Comparison of ENCODE assay signal across 8 cellular contexts in the genomic region with DNA sequence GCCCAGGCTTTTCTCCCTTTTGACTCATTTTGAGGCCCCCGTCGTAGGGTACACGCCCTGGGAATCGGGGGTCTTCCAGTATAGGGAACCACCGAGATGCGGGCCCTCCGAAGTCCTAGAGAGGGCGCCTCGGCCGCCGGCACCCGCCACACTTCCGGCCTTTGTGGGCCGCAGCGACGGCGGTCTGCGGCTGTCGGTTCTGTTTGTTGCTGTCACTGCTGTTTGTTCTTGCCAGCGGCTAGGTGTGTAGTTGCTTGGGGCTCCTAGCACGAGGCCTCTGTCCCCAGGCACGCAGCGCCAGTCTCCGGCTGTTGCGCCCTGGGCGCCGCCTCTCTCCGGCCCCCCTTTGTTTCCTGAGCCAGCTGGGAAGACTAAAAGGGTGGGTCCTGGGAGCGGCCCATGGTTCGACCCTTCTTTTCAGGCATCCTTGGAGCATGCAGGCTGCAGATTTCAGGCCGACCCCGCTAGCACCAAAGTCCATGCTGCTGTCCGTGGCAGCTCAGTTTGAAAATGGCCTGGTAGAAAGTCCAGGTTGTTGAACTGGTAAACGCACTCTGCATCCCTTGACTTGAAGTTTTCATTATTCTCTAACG. TPM values are rescaled to one million over a fixed set of nuclear protein-coding genes. Genes with fewer than 3 reads are reported as not detected.
A peak's percentile ranks its signal among the peaks of the same experiment; 100 is the strongest.
DNase-seq lines count a peak whose midpoint lies in the region; ATAC-seq and TF ChIP-seq lines count a peak whose summit lies in the region.

No MANE protein-coding gene starts in this region.

- H3K27me3 Mint-ChIP-seq in activated T-helper 2 cell treated with anti-CD3 and anti-CD28 coated beads, Interferon-gamma antibody, Interleukin-2, Interleukin-4, amounts not matched to agents 10 μg/mL and 5 μg/mL and 100 μg/mL, durations not matched to agents 14 hours and 24 hours and 36 hours (ENCODE audit: low read depth), result no peaks in the 10 kb centered on the region

- H3K27ac Mint-ChIP-seq in activated T-helper 2 cell treated with anti-CD3 and anti-CD28 coated beads, Interferon-gamma antibody, Interleukin-2, Interleukin-4, amounts not matched to agents 10 μg/mL and 5 μg/mL and 100 μg/mL, durations not matched to agents 14 hours and 24 hours and 36 hours, result peak overlapping the region; percentile 83

- H3K4me3 ChIP-seq in GM12875 (ENCODE audit: low read depth, low read length) (peak overlapping the region; percentile 42), upper lobe of right lung (peak overlapping the region; percentile 52)

- TF ChIP-seq CTCF in GM12875 (IDR thresholded peaks at IDR 0.05; ENCODE audit: borderline replicate concordance, insufficient read depth, low read depth, low read length) (no peak), foreskin keratinocyte (conservative IDR thresholded peaks at IDR 0.05) (peak; percentile 33), upper lobe of right lung (IDR thresholded peaks at IDR 0.05) (peak; percentile 45)

- H3K9me3 ChIP-seq in upper lobe of right lung, result no peaks in the 10 kb centered on the region

- H3K27me3 ChIP-seq in foreskin keratinocyte (peaks cover 4% of the 10 kb centered on the region), upper lobe of right lung (no peaks in the 10 kb centered on the region)

- H3K36me3 Mint-ChIP-seq in activated T-helper 2 cell treated with anti-CD3 and anti-CD28 coated beads, Interferon-gamma antibody, Interleukin-2, Interleukin-4, amounts not matched to agents 10 μg/mL and 5 μg/mL and 100 μg/mL, durations not matched to agents 14 hours and 24 hours and 36 hours (ENCODE audit: low read depth), result no peaks in the 10 kb centered on the region

- DNase-seq in NCI-H69 (lab: John Stamatoyannopoulos, UW) (peak; percentile 81), foreskin keratinocyte (no peak), posterior vena cava (ENCODE audit: low spot score) (peak; percentile 87), upper lobe of right lung (peak; percentile 76), NCI-H2196 treated with DMSO at 0.1 percent for 48 hours (lab: John Stamatoyannopoulos, UW; ENCODE audit: unreplicated experiment) (no peak)
- DNase-seq in activated T-helper 2 cell treated with anti-CD3 and anti-CD28 coated beads, Interferon-gamma antibody, Interleukin-2, Interleukin-4, amounts not matched to agents 10 μg/mL and 5 μg/mL and 100 μg/mL, durations not matched to agents 14 hours and 24 hours and 36 hours (ENCODE audit: low spot score), result peak; percentile 65

- no peaks in the 10 kb centered on the region for H3K4me1 ChIP-seq in foreskin keratinocyte
- peaks cover 11% of the 10 kb centered on the region for H3K4me1 ChIP-seq in upper lobe of right lung

- H3K27ac ChIP-seq in foreskin keratinocyte, result no peak overlapping the region
- H3K27ac ChIP-seq in upper lobe of right lung, result peak overlapping the region; percentile 88

- peak overlapping the region; percentile 66 for H3K4me3 Mint-ChIP-seq in activated T-helper 2 cell treated with anti-CD3 and anti-CD28 coated beads, Interferon-gamma antibody, Interleukin-2, Interleukin-4, amounts not matched to agents 10 μg/mL and 5 μg/mL and 100 μg/mL, durations not matched to agents 14 hours and 24 hours and 36 hours (ENCODE audit: low read depth)

- H3K9me3 Mint-ChIP-seq in activated T-helper 2 cell treated with anti-CD3 and anti-CD28 coated beads, Interferon-gamma antibody, Interleukin-2, Interleukin-4, amounts not matched to agents 10 μg/mL and 5 μg/mL and 100 μg/mL, durations not matched to agents 14 hours and 24 hours and 36 hours, result no peaks in the 10 kb centered on the region

- intact Hi-C loops in activated T-helper 2 cell treated with anti-CD3 and anti-CD28 coated beads, Interferon-gamma antibody, Interleukin-2, Interleukin-4, amounts not matched to agents 10 μg/mL and 5 μg/mL and 100 μg/mL, durations not matched to agents 14 hours and 24 hours and 36 hours (cut with micrococcal nuclease), result loop anchor here (1.0 kb wide), 1 partner anchor 18 kb away; a partner anchor contains a TSS
- intact Hi-C loops in posterior vena cava (cut with DNase I) (no loop called here), upper lobe of right lung (cut with DNase I) (no loop called here)

- ATAC-seq in foreskin keratinocyte, result peak; percentile 20
- ATAC-seq in upper lobe of right lung, result peak; percentile 85
- ATAC-seq in HG03378 (IDR thresholded peaks at IDR 0.05; ENCODE audit: unreplicated experiment), result no peak

- H3K4me1 Mint-ChIP-seq in activated T-helper 2 cell treated with anti-CD3 and anti-CD28 coated beads, Interferon-gamma antibody, Interleukin-2, Interleukin-4, amounts not matched to agents 10 μg/mL and 5 μg/mL and 100 μg/mL, durations not matched to agents 14 hours and 24 hours and 36 hours (ENCODE audit: low read depth), result peaks cover 10% of the 10 kb centered on the region

- no peaks in the 10 kb centered on the region for H3K36me3 ChIP-seq in upper lobe of right lung

RNA-seq across cellular contexts. Expression of a gene that starts 17.8 kb away (rescaled TPM):
- total RNA-seq in activated T-helper 2 cell treated with anti-CD3 and anti-CD28 coated beads, Interferon-gamma antibody, Interleukin-2, Interleukin-4, amounts not matched to agents 10 μg/mL and 5 μg/mL and 100 μg/mL, durations not matched to agents 14 hours and 24 hours and 36 hours, result 59.0 and 63.5 TPM in 2 replicates
- total RNA-seq in foreskin keratinocyte (32.3 and 41.3 TPM in 2 replicates), posterior vena cava (10 to 100 TPM; 47.4 to 53.1 TPM), upper lobe of right lung (57.5 TPM)
- 6.2 and 6.4 TPM in 2 replicates for polyA plus RNA-seq in foreskin keratinocyte

RNA-seq across cellular contexts. Expression of a gene that starts 21.8 kb away (rescaled TPM):
- not detected in 2 replicates for total RNA-seq in activated T-helper 2 cell treated with anti-CD3 and anti-CD28 coated beads, Interferon-gamma antibody, Interleukin-2, Interleukin-4, amounts not matched to agents 10 μg/mL and 5 μg/mL and 100 μg/mL, durations not matched to agents 14 hours and 24 hours and 36 hours
- total RNA-seq in foreskin keratinocyte (0.25 and 0.71 TPM in 2 replicates), posterior vena cava (1 to 10 TPM in 1 of 2 donors, under 1 TPM in 1; 0.33 to 1.2 TPM), upper lobe of right lung (87.7 TPM)
- 0.33 and 0.59 TPM in 2 replicates for polyA plus RNA-seq in foreskin keratinocyte

RNA-seq across cellular contexts. Expression of a gene that starts 51.9 kb away (rescaled TPM):
- 6.1 and 7.7 TPM in 2 replicates for total RNA-seq in activated T-helper 2 cell treated with anti-CD3 and anti-CD28 coated beads, Interferon-gamma antibody, Interleukin-2, Interleukin-4, amounts not matched to agents 10 μg/mL and 5 μg/mL and 100 μg/mL, durations not matched to agents 14 hours and 24 hours and 36 hours
- total RNA-seq in foreskin keratinocyte (11.2 and 11.3 TPM in 2 replicates), posterior vena cava (10 to 100 TPM in 1 of 2 donors, 1 to 10 TPM in 1; 9.2 to 10.7 TPM), upper lobe of right lung (10.0 TPM)
- polyA plus RNA-seq in foreskin keratinocyte, result 7.2 and 8.0 TPM in 2 replicates

Comparison
In these comparisons a context has a peak if more than half of its experiments do, and no peak if none do; other contexts are left out.
1. DNase-seq: peak in NCI-H69 (single experiment), activated T-helper 2 cell treated with anti-CD3 and anti-CD28 coated beads, Interferon-gamma antibody, Interleukin-2, Interleukin-4, amounts not matched to agents 10 μg/mL and 5 μg/mL and 100 μg/mL, durations not matched to agents 14 hours and 24 hours and 36 hours (single experiment), posterior vena cava (single experiment) and upper lobe of right lung (single experiment); none in foreskin keratinocyte (0 of 2) and NCI-H2196 treated with DMSO at 0.1 percent for 48 hours (single experiment).
2. RNA of a gene that starts 21.8 kb away (total RNA-seq): 87.7 TPM in upper lobe of right lung (single experiment); 0.33 to 1.2 TPM in posterior vena cava, 0.25 to 0.71 TPM in foreskin keratinocyte and not detected in activated T-helper 2 cell treated with anti-CD3 and anti-CD28 coated beads, Interferon-gamma antibody, Interleukin-2, Interleukin-4, amounts not matched to agents 10 μg/mL and 5 μg/mL and 100 μg/mL, durations not matched to agents 14 hours and 24 hours and 36 hours; every median in the first group is over 10 times any median in the second.